26 cellular contexts compared by ENCODE assay signal in the genomic region with DNA sequence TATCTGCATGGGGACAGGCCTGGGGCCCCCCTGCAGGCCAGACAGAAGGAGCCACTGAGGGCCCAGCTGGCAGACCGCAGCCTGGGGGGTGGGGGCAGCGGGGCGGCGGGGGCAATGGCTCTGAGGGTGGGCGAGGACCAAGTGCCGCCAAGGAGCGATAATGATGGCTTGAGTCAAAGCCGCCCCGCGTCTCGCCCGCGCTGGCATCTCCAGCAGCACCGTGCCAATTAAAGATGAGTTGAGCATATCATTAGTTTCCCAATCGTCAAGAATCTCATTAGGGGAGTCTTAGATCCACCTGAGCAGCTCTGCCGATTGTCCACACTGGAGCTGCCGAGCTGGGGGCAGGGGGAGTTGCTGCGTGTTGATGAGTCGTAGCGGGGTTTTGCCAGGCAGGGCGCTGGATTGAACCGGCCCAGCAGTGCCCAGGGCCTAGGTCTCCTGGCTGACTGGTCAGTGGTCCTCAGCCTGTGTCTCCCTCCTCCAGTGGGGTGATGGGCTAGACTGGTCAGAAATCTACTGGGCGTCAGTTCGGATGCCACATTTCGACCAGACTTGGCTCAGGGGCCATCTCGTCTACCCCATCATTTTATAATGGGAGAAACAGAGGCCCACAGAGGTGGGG. TPM values are rescaled to one million over a fixed set of nuclear protein-coding genes. Genes with fewer than 3 reads are reported as not detected.
"Had no signal": no experiment of that assay in that cellular context is flagged by ENCODE, and none has a peak within 500 bp of the region (broad histone marks: within the 10 kb centered on the region; RNA-seq: fewer than 3 reads in every experiment).

No MANE protein-coding gene starts in this region.

- H3K27me3 Mint-ChIP-seq: activated naive CD4-positive, alpha-beta T cell treated with anti-CD3 and anti-CD28 coated beads, Interleukin-2, amount 50 U/mL, for 24 hours had no signal

- H3K27ac ChIP-seq: heart right ventricle, ovary, psoas muscle, right atrium auricular region, thyroid gland had no signal

- H3K27ac Mint-ChIP-seq: activated CD4-positive, alpha-beta T cell treated with anti-CD3 and anti-CD28 coated beads, Interleukin-2, amount 10 ng/mL, durations not matched to agents 24 days and 14 days; activated CD8-positive, alpha-beta memory T cell treated with anti-CD3 and anti-CD28 coated beads, Interleukin-2, amount 10 ng/mL, durations not matched to agents 7 days and 5 days; activated CD8-positive, alpha-beta T cell treated with anti-CD3 and anti-CD28 coated beads for 36 hours; activated naive CD4-positive, alpha-beta T cell treated with anti-CD3 and anti-CD28 coated beads, Interleukin-2, amount 50 U/mL, for 24 hours; dendritic cell treated with granulocyte-macrophage colony-stimulating factor and Interleukin-4, amounts not matched to agents 40 ng/mL and 50 ng/mL, for 4 days; memory B cell had no signal

- H3K4me1 ChIP-seq: heart right ventricle, psoas muscle, right atrium auricular region, thyroid gland had no signal

- H3K4me3 ChIP-seq: heart right ventricle, ovary, psoas muscle, right atrium auricular region, thyroid gland had no signal

- FAIRE-seq: endometrium, keratinocyte had no signal

- DNase-seq: activated CD4-positive, alpha-beta T cell treated with anti-CD3 and anti-CD28 coated beads, Interleukin-2, amount 10 ng/mL, durations not matched to agents 24 days and 14 days; activated CD8-positive, alpha-beta memory T cell treated with anti-CD3 and anti-CD28 coated beads, Interleukin-2, amount 10 ng/mL, durations not matched to agents 7 days and 5 days; activated CD8-positive, alpha-beta T cell treated with anti-CD3 and anti-CD28 coated beads for 36 hours; activated gamma-delta T cell treated with Interleukin-2 at 50 U/mL for 16 hours; activated T-cell treated with anti-CD3 and anti-CD28 coated beads for 4 hours; anterior cingulate cortex; effector CD4-positive, alpha-beta T cell; heart right ventricle; left colon; ovary; psoas muscle; stimulated activated CD4-positive, alpha-beta T cell treated with anti-CD3 and anti-CD28 coated beads, Interleukin-4, amount 100 ng/mL, for 24 hours; stimulated activated naive CD8-positive, alpha-beta T cell treated with anti-CD3 and anti-CD28 coated beads, Interleukin-15, Interleukin-2, amounts not matched to agents 100 U/mL and 50 U/mL, for 24 hours; T-helper 1 cell; T-helper 9 cell; thyroid gland had no signal

- H3K36me3 Mint-ChIP-seq: activated CD8-positive, alpha-beta memory T cell treated with anti-CD3 and anti-CD28 coated beads, Interleukin-2, amount 10 ng/mL, durations not matched to agents 7 days and 5 days; activated naive CD4-positive, alpha-beta T cell treated with anti-CD3 and anti-CD28 coated beads, Interleukin-2, amount 50 U/mL, for 24 hours; brain; memory B cell had no signal

- H3K36me3 ChIP-seq: heart right ventricle, ovary, right atrium auricular region, thyroid gland had no signal

- H3K4me3 Mint-ChIP-seq: activated CD4-positive, alpha-beta T cell treated with anti-CD3 and anti-CD28 coated beads, Interleukin-2, amount 10 ng/mL, durations not matched to agents 24 days and 14 days; activated CD8-positive, alpha-beta memory T cell treated with anti-CD3 and anti-CD28 coated beads, Interleukin-2, amount 10 ng/mL, durations not matched to agents 7 days and 5 days; activated CD8-positive, alpha-beta T cell treated with anti-CD3 and anti-CD28 coated beads for 36 hours; activated naive CD4-positive, alpha-beta T cell treated with anti-CD3 and anti-CD28 coated beads, Interleukin-2, amount 50 U/mL, for 24 hours; brain; dendritic cell treated with granulocyte-macrophage colony-stimulating factor and Interleukin-4, amounts not matched to agents 40 ng/mL and 50 ng/mL, for 4 days; memory B cell; neural crest cell had no signal

- H3K27me3 ChIP-seq: ovary, right atrium auricular region, thyroid gland had no signal

- H3K9me3 ChIP-seq: heart right ventricle, ovary, psoas muscle, right atrium auricular region, thyroid gland had no signal

- H3K4me1 Mint-ChIP-seq: activated CD4-positive, alpha-beta T cell treated with anti-CD3 and anti-CD28 coated beads, Interleukin-2, amount 10 ng/mL, durations not matched to agents 24 days and 14 days; activated CD8-positive, alpha-beta memory T cell treated with anti-CD3 and anti-CD28 coated beads, Interleukin-2, amount 10 ng/mL, durations not matched to agents 7 days and 5 days; neural crest cell had no signal

- H3K9me3 Mint-ChIP-seq: activated CD4-positive, alpha-beta T cell treated with anti-CD3 and anti-CD28 coated beads, Interleukin-2, amount 10 ng/mL, durations not matched to agents 24 days and 14 days; activated CD8-positive, alpha-beta T cell treated with anti-CD3 and anti-CD28 coated beads for 36 hours; activated naive CD4-positive, alpha-beta T cell treated with anti-CD3 and anti-CD28 coated beads, Interleukin-2, amount 50 U/mL, for 24 hours; dendritic cell treated with granulocyte-macrophage colony-stimulating factor and Interleukin-4, amounts not matched to agents 40 ng/mL and 50 ng/mL, for 4 days; memory B cell; neural crest cell had no signal

- ATAC-seq: activated CD8-positive, alpha-beta memory T cell treated with anti-CD3 and anti-CD28 coated beads, Interleukin-2, amount 10 ng/mL, durations not matched to agents 7 days and 5 days; activated CD8-positive, alpha-beta T cell treated with anti-CD3 and anti-CD28 coated beads for 36 hours; left colon; stimulated activated naive CD8-positive, alpha-beta T cell treated with anti-CD3 and anti-CD28 coated beads, Interleukin-15, Interleukin-2, amounts not matched to agents 100 U/mL and 50 U/mL, for 24 hours had no signal

RNA-seq across cellular contexts. Expression of gene TMEM184A, which starts 54.8 kb away (rescaled TPM):
- total RNA-seq: activated CD4-positive, alpha-beta T cell treated with anti-CD3 and anti-CD28 coated beads, Interleukin-2, amount 10 ng/mL, durations not matched to agents 24 days and 14 days; activated CD8-positive, alpha-beta memory T cell treated with anti-CD3 and anti-CD28 coated beads, Interleukin-2, amount 10 ng/mL, durations not matched to agents 7 days and 5 days; activated CD8-positive, alpha-beta T cell treated with anti-CD3 and anti-CD28 coated beads for 36 hours; mononuclear cell; neural crest cell had no signal

RNA-seq across cellular contexts. Expression of gene ELFN1, which starts 59.3 kb away (rescaled TPM):
- total RNA-seq: activated CD4-positive, alpha-beta T cell treated with anti-CD3 and anti-CD28 coated beads, Interleukin-2, amount 10 ng/mL, durations not matched to agents 24 days and 14 days; activated CD8-positive, alpha-beta memory T cell treated with anti-CD3 and anti-CD28 coated beads, Interleukin-2, amount 10 ng/mL, durations not matched to agents 7 days and 5 days; myocyte had no signal
